In the genomic region with DNA sequence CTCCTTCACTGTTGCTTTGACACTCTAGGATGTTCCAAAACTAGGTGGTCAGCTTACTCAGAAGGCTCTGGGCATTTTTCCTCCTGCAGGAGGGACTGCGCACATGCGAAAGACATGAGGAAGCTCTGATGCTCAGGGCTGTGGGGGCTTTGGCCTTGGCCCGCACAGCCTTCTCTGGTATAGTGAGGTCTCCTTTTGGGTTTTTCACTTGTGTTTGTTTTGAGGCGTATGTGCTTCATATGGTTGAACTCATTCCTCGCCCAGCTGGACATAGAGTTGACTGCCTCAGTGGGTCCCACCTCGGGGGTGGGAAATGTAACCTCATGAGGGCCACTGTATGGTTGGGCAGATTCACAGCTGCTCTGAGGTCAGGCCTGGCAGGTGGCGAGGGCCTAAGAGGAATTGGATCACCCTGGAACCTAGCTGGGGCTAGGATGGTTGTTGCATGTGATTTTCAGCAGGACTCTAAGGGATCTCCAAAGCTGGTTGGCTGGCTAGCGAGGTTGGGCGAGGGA, we compare ENCODE assay signal across 14 cellular contexts.
A peak's percentile ranks its signal among the peaks of the same experiment; 100 is the strongest.
DNase-seq lines count a peak whose midpoint lies in the region; ATAC-seq, FAIRE-seq and TF ChIP-seq lines count a peak whose summit lies in the region.
"Had no signal": no experiment of that assay in that cellular context is flagged by ENCODE, and none has a peak within 500 bp of the region (broad histone marks: within the 10 kb centered on the region; RNA-seq: fewer than 3 reads in every experiment).

No MANE protein-coding gene starts in this region.

- POLR2A ChIA-PET in CD8-positive, alpha-beta memory T cell (lab: Charles Lee), result interaction anchor here (0.5 kb wide), 1 partner anchor 44 kb away, joined by 4 read pairs; no protein-coding TSS in a partner anchor
- POLR2A ChIA-PET in MCF 10A (lab: Yijun Ruan, JAX), result interaction anchor here (0.6 kb wide), 1 partner anchor 139 kb away, joined by 3 read pairs; no protein-coding TSS in a partner anchor

- H3K79me1 ChIP-seq in mesendoderm (ENCODE audit: low read length), result peaks cover 7% of the 10 kb centered on the region

- no peak overlapping the region for H3K56ac ChIP-seq in mesendoderm (ENCODE audit: low read length)

- H3K9me3 ChIP-seq in CD8-positive, alpha-beta memory T cell (ENCODE audit: low read length), result no peaks in the 10 kb centered on the region
- H3K9me3 ChIP-seq: esophagus muscularis mucosa, SJSA1 had no signal

- H2BK120ac ChIP-seq in mesendoderm (ENCODE audit: low read depth, low read length), result no peak overlapping the region

- no peaks in the 10 kb centered on the region for H3K27me3 ChIP-seq in CD8-positive, alpha-beta memory T cell (ENCODE audit: insufficient read depth, low read length, poor library complexity, severe bottlenecking)
- H3K27me3 ChIP-seq in rectal smooth muscle tissue (ENCODE audit: control insufficient read depth, insufficient read depth, low read length), result no peaks in the 10 kb centered on the region
- no peaks in the 10 kb centered on the region for H3K27me3 ChIP-seq in mesendoderm (ENCODE audit: insufficient read depth, low read length, poor library complexity)
- H3K27me3 ChIP-seq: esophagus muscularis mucosa, SJSA1 had no signal

- H2BK15ac ChIP-seq in mesendoderm (replicated peaks; ENCODE audit: low read depth), result no peak overlapping the region

- H3K27me3 Mint-ChIP-seq in CD8-positive, alpha-beta memory T cell, result no peaks in the 10 kb centered on the region
- H3K27me3 Mint-ChIP-seq in activated naive CD8-positive, alpha-beta T cell treated with anti-CD3 and anti-CD28 coated beads, Interleukin-2, amount 50 U/mL, for 24 hours, result no peaks in the 10 kb centered on the region
- no peaks in the 10 kb centered on the region for H3K27me3 Mint-ChIP-seq in MCF 10A (ENCODE audit: insufficient read depth, unreplicated experiment)

- H4K8ac ChIP-seq in mesendoderm (ENCODE audit: low read depth, low read length), result no peak overlapping the region

- TF ChIP-seq CTCF in MCF 10A (IDR thresholded peaks at IDR 0.05; ENCODE audit: unreplicated experiment), result no peak

- CTCF ChIA-PET in CD8-positive, alpha-beta memory T cell (lab: Charles Lee), result interaction anchor here (1.0 to 1.2 kb wide), 2 partner anchors 9 to 51 kb away, joined by 3 read pairs; no protein-coding TSS in a partner anchor
- CTCF ChIA-PET in MCF 10A (lab: Yijun Ruan, JAX), result interaction anchor here (1.1 kb wide), 1 partner anchor 65 kb away, joined by 3 read pairs; no protein-coding TSS in a partner anchor

- peaks cover 65 to 76% (median 65%) of the 10 kb centered on the region in 3 donors for H3K4me1 Mint-ChIP-seq in CD8-positive, alpha-beta memory T cell
- peaks cover 68% of the 10 kb centered on the region for H3K4me1 Mint-ChIP-seq in activated naive CD8-positive, alpha-beta T cell treated with anti-CD3 and anti-CD28 coated beads, Interleukin-2, amount 50 U/mL, for 24 hours
- H3K4me1 Mint-ChIP-seq in MCF 10A (ENCODE audit: insufficient read depth, unreplicated experiment), result peaks cover 6% of the 10 kb centered on the region

- no CpG with 5 or more reads among the region's 9 CpGs for WGBS in mesendoderm (ENCODE audit: extremely low coverage, insufficient coverage, low lambda C conversion rate)

- H3K9ac ChIP-seq in rectal smooth muscle tissue (ENCODE audit: low read length), result no peak overlapping the region
- no peak overlapping the region for H3K9ac ChIP-seq in mesendoderm (ENCODE audit: low read length)

- peak; percentile 42 for ATAC-seq in GM19395 (IDR thresholded peaks at IDR 0.05; ENCODE audit: unreplicated experiment)
- ATAC-seq in activated naive CD8-positive, alpha-beta T cell treated with anti-CD3 and anti-CD28 coated beads, Interleukin-2, amount 50 U/mL, for 24 hours, result peak; percentile 26

- no peak overlapping the region for H3K23ac ChIP-seq in mesendoderm (ENCODE audit: low read length)

- no TSS peak for BruUV-seq in MCF 10A (replicated peaks; lab: Mats Ljungman, UMichigan)

- no peak for DNase-seq in CD8-positive, alpha-beta memory T cell
- DNase-seq in activated naive CD8-positive, alpha-beta T cell treated with anti-CD3 and anti-CD28 coated beads, Interleukin-2, amount 50 U/mL, for 24 hours, result no peak
- DNase-seq in MCF 10A (ENCODE audit: unreplicated experiment), result no peak
- DNase-seq in mesendoderm, result no peak
- no peak for DNase-seq in GM12891 (ENCODE audit: insufficient read length, low spot score)
- DNase-seq: activated gamma-delta T cell treated with Interleukin-2 at 50 U/mL for 16 hours, mammary epithelial cell, NCI-H1417 treated with DMSO at 0.1 percent for 48 hours, NCI-H748 treated with DMSO at 0.1 percent for 48 hours, WERI-Rb-1 had no signal

- H3K36me3 Mint-ChIP-seq in CD8-positive, alpha-beta memory T cell, result peaks cover 0 to 23% (median 11%) of the 10 kb centered on the region in 3 donors
- H3K36me3 Mint-ChIP-seq in activated naive CD8-positive, alpha-beta T cell treated with anti-CD3 and anti-CD28 coated beads, Interleukin-2, amount 50 U/mL, for 24 hours (ENCODE audit: low read depth), result peaks cover 2% of the 10 kb centered on the region
- no peaks in the 10 kb centered on the region for H3K36me3 Mint-ChIP-seq in MCF 10A (ENCODE audit: insufficient read depth, unreplicated experiment)

- intact Hi-C loops in MCF 10A (cut with micrococcal nuclease), result loop anchor here (10.0 kb wide), 1 partner anchor 59 kb away; a partner anchor contains a TSS

- H3K4ac ChIP-seq in mesendoderm (ENCODE audit: low read depth, low read length), result no peak overlapping the region

- H4K5ac ChIP-seq in mesendoderm (ENCODE audit: low read length), result no peak overlapping the region

- TF ChIP-seq POLR2A in GM12891 (IDR thresholded peaks at IDR 0.05; ENCODE audit: low read depth, low read length), result no peak

- H2AK5ac ChIP-seq in mesendoderm (ENCODE audit: low read length), result no peak overlapping the region

- H3K27ac Mint-ChIP-seq in CD8-positive, alpha-beta memory T cell, result peak overlapping the region in 6 of 8 donors; percentile 22 to 83 (median 34)
- no peak overlapping the region for H3K27ac Mint-ChIP-seq in activated naive CD8-positive, alpha-beta T cell treated with anti-CD3 and anti-CD28 coated beads, Interleukin-2, amount 50 U/mL, for 24 hours
- H3K27ac Mint-ChIP-seq in MCF 10A (ENCODE audit: low read depth, unreplicated experiment), result no peak overlapping the region

- H3K79me2 ChIP-seq in mesendoderm (ENCODE audit: control insufficient read depth, insufficient read depth, low read length), result peaks cover 3% of the 10 kb centered on the region

- H3K4me3 ChIP-seq in CD8-positive, alpha-beta memory T cell (ENCODE audit: low read length), result no peak overlapping the region
- no peak overlapping the region for H3K4me3 ChIP-seq in rectal smooth muscle tissue (ENCODE audit: low read length)
- no peak overlapping the region for H3K4me3 ChIP-seq in mesendoderm (ENCODE audit: low read length)
- H3K4me3 ChIP-seq: esophagus muscularis mucosa, SJSA1 had no signal

- no peaks in the 10 kb centered on the region for H3K9me3 Mint-ChIP-seq in CD8-positive, alpha-beta memory T cell
- H3K9me3 Mint-ChIP-seq in activated naive CD8-positive, alpha-beta T cell treated with anti-CD3 and anti-CD28 coated beads, Interleukin-2, amount 50 U/mL, for 24 hours, result no peaks in the 10 kb centered on the region
- H3K9me3 Mint-ChIP-seq in MCF 10A (ENCODE audit: unreplicated experiment), result no peaks in the 10 kb centered on the region

- H3K36me3 ChIP-seq in CD8-positive, alpha-beta memory T cell (ENCODE audit: insufficient read depth, low read length), result no peaks in the 10 kb centered on the region
- H3K36me3 ChIP-seq in rectal smooth muscle tissue (ENCODE audit: control insufficient read depth, insufficient read depth, low read length) (no peaks in the 10 kb centered on the region), mesendoderm (ENCODE audit: control insufficient read depth, insufficient read depth, low read length) (no peaks in the 10 kb centered on the region)
- H3K36me3 ChIP-seq: esophagus muscularis mucosa, SJSA1, WERI-Rb-1 had no signal

- no peak overlapping the region for H2BK5ac ChIP-seq in mesendoderm (ENCODE audit: low read length)

- no peak for FAIRE-seq in GM12891 (lab: Jason Lieb, UNC)

- H3K18ac ChIP-seq in mesendoderm (ENCODE audit: low read length), result no peak overlapping the region

- H3K4me2 ChIP-seq in mesendoderm (ENCODE audit: low read length), result no peak overlapping the region

- no peak overlapping the region for H3K4me3 Mint-ChIP-seq in CD8-positive, alpha-beta memory T cell
- no peak overlapping the region for H3K4me3 Mint-ChIP-seq in activated naive CD8-positive, alpha-beta T cell treated with anti-CD3 and anti-CD28 coated beads, Interleukin-2, amount 50 U/mL, for 24 hours
- no peak overlapping the region for H3K4me3 Mint-ChIP-seq in MCF 10A (ENCODE audit: unreplicated experiment)

- peaks cover 42% of the 10 kb centered on the region for H3K4me1 ChIP-seq in CD8-positive, alpha-beta memory T cell (ENCODE audit: insufficient read depth, low read length)
- H3K4me1 ChIP-seq in rectal smooth muscle tissue (ENCODE audit: control insufficient read depth, insufficient read depth, low read length), result no peaks in the 10 kb centered on the region
- peaks cover 6% of the 10 kb centered on the region for H3K4me1 ChIP-seq in mesendoderm (ENCODE audit: control insufficient read depth, low read depth, low read length)

- H3K27ac ChIP-seq in CD8-positive, alpha-beta memory T cell (ENCODE audit: low read depth, low read length), result no peak overlapping the region
- H3K27ac ChIP-seq in rectal smooth muscle tissue (ENCODE audit: low read depth, low read length), result peak overlapping the region; percentile 9
- no peak overlapping the region for H3K27ac ChIP-seq in mesendoderm (ENCODE audit: low read depth, low read length)
- H3K27ac ChIP-seq: SJSA1, WERI-Rb-1 had no signal

TF ChIP-seq in GM12891, 5 proteins besides CTCF, POLR2A, EP300 and RAD21:
- no peak for TF ChIP-seq PAX5 (IDR thresholded peaks at IDR 0.05; ENCODE audit: insufficient read depth, low read length, severe bottlenecking)
- no peak for TF ChIP-seq SPI1 (IDR thresholded peaks at IDR 0.05; ENCODE audit: low read depth, low read length)
- no peak for TF ChIP-seq TAF1 (IDR thresholded peaks at IDR 0.05; ENCODE audit: low read depth, low read length)
- no peak for TF ChIP-seq POU2F2 (IDR thresholded peaks at IDR 0.05; ENCODE audit: low read depth, low read length)
- TF ChIP-seq POLR2AphosphoS5 (IDR thresholded peaks at IDR 0.05; ENCODE audit: low read depth, low read length), result no peak

Comparison
In these comparisons a context has a peak if more than half of its experiments do, and no peak if none do; other contexts are left out.
1. H3K27ac Mint-ChIP-seq: peak in CD8-positive, alpha-beta memory T cell (6 of 8); none in activated naive CD8-positive, alpha-beta T cell treated with anti-CD3 and anti-CD28 coated beads, Interleukin-2, amount 50 U/mL, for 24 hours (single experiment) and MCF 10A (single experiment).